Comparison of ENCODE assay signal across 14 cellular contexts in the genomic region with DNA sequence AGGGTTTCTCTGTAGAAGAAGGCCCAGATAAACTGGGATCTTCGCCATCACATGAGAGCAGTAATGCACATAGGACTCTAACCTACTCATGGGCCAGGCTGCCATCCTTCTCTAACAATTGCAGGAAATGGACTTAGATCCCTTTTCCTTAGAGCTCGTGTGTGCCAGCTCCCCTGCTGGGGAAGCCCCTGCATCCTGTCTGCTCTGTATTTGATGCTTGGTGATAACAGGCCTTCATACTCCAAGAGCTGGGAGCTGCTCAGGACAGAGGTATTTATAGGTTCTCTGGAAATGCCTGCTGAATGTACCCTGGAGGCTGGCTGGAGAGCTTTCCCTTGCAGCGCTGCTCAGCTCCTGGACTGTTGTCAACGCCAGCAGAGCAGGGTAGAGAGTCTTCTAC.
DNase-seq lines count a peak whose midpoint lies in the region; ATAC-seq, FAIRE-seq and TF ChIP-seq lines count a peak whose summit lies in the region.
"Had no signal": no experiment of that assay in that cellular context is flagged by ENCODE, and none has a peak within 500 bp of the region (broad histone marks: within the 10 kb centered on the region; RNA-seq: fewer than 3 reads in every experiment).

No MANE protein-coding gene starts in this region.

- no peak overlapping the region for H3K4me3 ChIP-seq in BE2C (ENCODE audit: low read depth, low read length)
- H3K4me3 ChIP-seq in endothelial cell of umbilical vein (replicated peaks in 1 of 3; ENCODE audit: insufficient read depth in 1 of 3, low read depth in 1 of 3, low read length in 3 of 3) = no peak overlapping the region
- H3K4me3 ChIP-seq in left lung = no peak overlapping the region
- H3K4me3 ChIP-seq: colonic mucosa had no signal

- TF ChIP-seq CTCF in BE2C (IDR thresholded peaks at IDR 0.05; ENCODE audit: low read depth, low read length) (no peak), endothelial cell of umbilical vein (IDR thresholded peaks at IDR 0.05; ENCODE audit: extremely low read depth in 1 of 2, insufficient read depth in 1 of 2, low read depth in 1 of 2, low read length in 2 of 2) (peak in 1 of 2 donors; percentile 12), left lung (IDR thresholded peaks at IDR 0.05) (no peak)

- H3K9ac ChIP-seq in endothelial cell of umbilical vein (replicated peaks; ENCODE audit: extremely low read depth, insufficient read depth, low read length) = peak overlapping the region; percentile 23

- peak; percentile 31 for TF ChIP-seq POLR2A in endothelial cell of umbilical vein (IDR thresholded peaks at IDR 0.05; ENCODE audit: low read depth, low read length)

- H3K27ac Mint-ChIP-seq in stimulated activated naive B cell treated with anti-CD40 and anti-IgM and Interleukin-4, amounts not matched to agents 10 μg/mL and 1 μg/mL and 100 μg/mL, for 72 hours = no peak overlapping the region

- FAIRE-seq in endothelial cell of umbilical vein (lab: Jason Lieb, UNC) = peak; percentile 90
- FAIRE-seq: D721Med, RCC 7860 had no signal

- intact Hi-C loops in endothelial cell of umbilical vein (cut with micrococcal nuclease) = loop anchor here (1.0 to 5.0 kb wide), 5 partner anchors 35 to 379 kb away; no protein-coding TSS in a partner anchor
- intact Hi-C loops in left lung (cut with DNase I) = no loop called here
- intact Hi-C loops in posterior vena cava (cut with DNase I) = no loop called here

- no peaks in the 10 kb centered on the region for H3K4me1 Mint-ChIP-seq in stimulated activated naive B cell treated with anti-CD40 and anti-IgM and Interleukin-4, amounts not matched to agents 10 μg/mL and 1 μg/mL and 100 μg/mL, for 72 hours

- H4K20me1 ChIP-seq in endothelial cell of umbilical vein (replicated peaks; ENCODE audit: control insufficient read depth, extremely low read depth, insufficient read depth, low read length) = no peaks in the 10 kb centered on the region

- peaks cover 3 to 14% of the 10 kb centered on the region in 2 donors for H3K27me3 Mint-ChIP-seq in stimulated activated naive B cell treated with anti-CD40 and anti-IgM and Interleukin-4, amounts not matched to agents 10 μg/mL and 1 μg/mL and 100 μg/mL, for 72 hours

- H3K9me3 ChIP-seq in BE2C (no peaks in the 10 kb centered on the region), endothelial cell of umbilical vein (replicated peaks; ENCODE audit: control insufficient read depth, insufficient read depth, low read length) (no peaks in the 10 kb centered on the region), left lung (no peaks in the 10 kb centered on the region)
- H3K9me3 ChIP-seq: colonic mucosa had no signal

- peak overlapping the region; percentile 28 for H3K4me2 ChIP-seq in endothelial cell of umbilical vein (ENCODE audit: insufficient read depth, low read length)

- no peak overlapping the region for H3K4me3 Mint-ChIP-seq in stimulated activated naive B cell treated with anti-CD40 and anti-IgM and Interleukin-4, amounts not matched to agents 10 μg/mL and 1 μg/mL and 100 μg/mL, for 72 hours

- H2AFZ ChIP-seq in endothelial cell of umbilical vein (ENCODE audit: low read depth, low read length) = no peak overlapping the region

- no peaks in the 10 kb centered on the region for H3K9me3 Mint-ChIP-seq in stimulated activated naive B cell treated with anti-CD40 and anti-IgM and Interleukin-4, amounts not matched to agents 10 μg/mL and 1 μg/mL and 100 μg/mL, for 72 hours

- no peaks in the 10 kb centered on the region for H3K36me3 ChIP-seq in BE2C
- H3K36me3 ChIP-seq in endothelial cell of umbilical vein (ENCODE audit: control insufficient read depth in 2 of 2, extremely low read depth in 1 of 2, insufficient read depth in 2 of 2, low read length in 2 of 2) = no peaks in the 10 kb centered on the region
- no peaks in the 10 kb centered on the region for H3K36me3 ChIP-seq in left lung
- H3K36me3 ChIP-seq: colonic mucosa had no signal

- dilution Hi-C loops in endothelial cell of umbilical vein (cut with MboI; ENCODE audit: extremely low pct_ligation_motif_present, low sequenced_read_pairs) = no loop called here

- DNase-seq in BE2C (peak; percentile 44), HuH-7 (ENCODE audit: low spot score) (peak; percentile 15), endothelial cell of umbilical vein (ENCODE audit: low read depth, low spot score) (peak; percentile 98), left lung (no peak), posterior vena cava (ENCODE audit: low spot score) (no peak)
- DNase-seq in stimulated activated naive B cell treated with anti-CD40 and anti-IgM and Interleukin-4, amounts not matched to agents 10 μg/mL and 1 μg/mL and 100 μg/mL, for 72 hours = no peak
- DNase-seq: activated CD4-positive, alpha-beta T cell treated with anti-CD3 and anti-CD28 coated beads, Interleukin-2, amount 50 U/mL, for 1 hour; amygdala; colonic mucosa; NCI-H1694 had no signal

- no peaks in the 10 kb centered on the region for H3K36me3 Mint-ChIP-seq in stimulated activated naive B cell treated with anti-CD40 and anti-IgM and Interleukin-4, amounts not matched to agents 10 μg/mL and 1 μg/mL and 100 μg/mL, for 72 hours

- POLR2A ChIA-PET in endothelial cell of umbilical vein (lab: Charles Lee) = interaction anchor here (0.6 to 1.3 kb wide), 4 partner anchors 15 to 265 kb away, joined by 3 to 5 read pairs (median 3); no protein-coding TSS in a partner anchor

- H3K27me3 ChIP-seq in BE2C (no peaks in the 10 kb centered on the region), endothelial cell of umbilical vein (ENCODE audit: control insufficient read depth in 2 of 2, insufficient read depth in 2 of 2, low read length in 2 of 2) (no peaks in the 10 kb centered on the region), left lung (no peaks in the 10 kb centered on the region)
- H3K27me3 ChIP-seq: colonic mucosa had no signal

- CTCF ChIA-PET in endothelial cell of umbilical vein (lab: Charles Lee) = interaction anchor here (0.6 to 1.8 kb wide), 13 partner anchors 11 to 392 kb away, joined by 3 to 28 read pairs (median 4); no protein-coding TSS in a partner anchor

- H3K27ac ChIP-seq in endothelial cell of umbilical vein (ENCODE audit: insufficient read depth, low read depth, low read length) (peak overlapping the region; percentile 64), left lung (no peak overlapping the region)
- H3K27ac ChIP-seq: colonic mucosa had no signal

- H3K4me1 ChIP-seq in BE2C = no peaks in the 10 kb centered on the region; the same call in 1 of the 2 replicates
- peaks cover 36% of the 10 kb centered on the region for H3K4me1 ChIP-seq in endothelial cell of umbilical vein (ENCODE audit: control insufficient read depth, extremely low read depth, insufficient read depth, low read length)
- no peaks in the 10 kb centered on the region for H3K4me1 ChIP-seq in left lung
- H3K4me1 ChIP-seq: colonic mucosa had no signal

- no peaks in the 10 kb centered on the region for H3K9me1 ChIP-seq in endothelial cell of umbilical vein (replicated peaks; ENCODE audit: control insufficient read depth, extremely low read depth, insufficient read depth, low read length)

- peak; percentile 27 for ATAC-seq in left lung
- no peak for ATAC-seq in GM21723 (IDR thresholded peaks at IDR 0.05; ENCODE audit: unreplicated experiment)
- ATAC-seq in HG03342 (IDR thresholded peaks at IDR 0.05; ENCODE audit: unreplicated experiment) = no peak
- no peak for ATAC-seq in stimulated activated naive B cell treated with anti-CD40 and anti-IgM and Interleukin-4, amounts not matched to agents 10 μg/mL and 1 μg/mL and 100 μg/mL, for 72 hours (replicated peaks)

- BruUV-seq in endothelial cell of umbilical vein (replicated peaks; lab: Mats Ljungman, UMichigan) = no TSS peak

- H3K79me2 ChIP-seq in endothelial cell of umbilical vein (ENCODE audit: control insufficient read depth, insufficient read depth, low read length) = no peaks in the 10 kb centered on the region

TF ChIP-seq in endothelial cell of umbilical vein, 7 proteins besides CTCF, POLR2A, EP300 and RAD21:
- peak; percentile 41 for TF ChIP-seq JUN (IDR thresholded peaks at IDR 0.05; ENCODE audit: borderline replicate concordance, insufficient read depth, insufficient read length, low read depth)
- TF ChIP-seq POLR2AphosphoS5 (IDR thresholded peaks at IDR 0.05; ENCODE audit: insufficient read depth, low read depth, low read length) = peak; percentile 91
- TF ChIP-seq GATA2 (IDR thresholded peaks at IDR 0.05; ENCODE audit: insufficient read depth, insufficient read length, low read depth, low read length) = peak; percentile 97
- TF ChIP-seq EZH2 (IDR thresholded peaks at IDR 0.05; ENCODE audit: borderline replicate concordance, low read depth, low read length, severe bottlenecking) = no peak
- peak; percentile 8 for TF ChIP-seq FOS (IDR thresholded peaks at IDR 0.05; ENCODE audit: borderline replicate concordance, insufficient read depth, low read length)

Comparison
In these comparisons a context has a peak if more than half of its experiments do, and no peak if none do; other contexts are left out.
1. DNase-seq: peak in BE2C (single experiment), HuH-7 (single experiment) and endothelial cell of umbilical vein (single experiment); none in left lung (0 of 2), stimulated activated naive B cell treated with anti-CD40 and anti-IgM and Interleukin-4, amounts not matched to agents 10 μg/mL and 1 μg/mL and 100 μg/mL, for 72 hours (single experiment) and posterior vena cava (single experiment).